10 cellular contexts compared by ENCODE assay signal in the genomic region with DNA sequence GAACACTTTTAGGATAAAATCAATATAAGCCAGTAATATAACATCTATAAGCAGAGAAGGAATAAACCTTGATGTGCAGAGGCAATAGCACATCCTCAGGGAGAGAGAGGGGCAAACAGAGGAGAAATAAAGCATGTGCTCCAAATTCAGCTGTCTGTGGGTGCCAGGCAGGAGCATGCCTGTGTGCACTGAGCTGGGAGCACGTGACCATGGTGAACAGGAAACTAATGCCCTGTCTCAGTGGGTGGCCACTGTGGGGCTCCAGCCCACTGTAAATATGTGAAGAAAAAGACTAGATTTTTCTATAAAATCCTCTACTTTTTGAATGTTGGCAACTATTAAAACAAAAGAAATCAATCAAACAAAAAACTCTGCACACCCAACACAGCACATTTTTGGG. TPM values are rescaled to one million over a fixed set of nuclear protein-coding genes. Genes with fewer than 3 reads are reported as not detected.
A peak's percentile ranks its signal among the peaks of the same experiment; 100 is the strongest.
DNase-seq lines count a peak whose midpoint lies in the region; ATAC-seq and TF ChIP-seq lines count a peak whose summit lies in the region.
"Had no signal": no experiment of that assay in that cellular context is flagged by ENCODE, and none has a peak within 500 bp of the region (broad histone marks: within the 10 kb centered on the region; RNA-seq: fewer than 3 reads in every experiment).

No MANE protein-coding gene starts in this region.

- TF ChIP-seq CTCF in Loucy (conservative IDR thresholded peaks at IDR 0.05; ENCODE audit: low read length) (peak; percentile 27; the same call in 1 of the 2 replicates), left lung (IDR thresholded peaks at IDR 0.05) (no peak), osteocyte (IDR thresholded peaks at IDR 0.05) (no peak), transverse colon (IDR thresholded peaks at IDR 0.05) (no peak)

- H3K27ac Mint-ChIP-seq in CD4-positive, CD25-positive, alpha-beta regulatory T cell, result peak overlapping the region; percentile 72 to 95 (median 90)
- H3K27ac Mint-ChIP-seq in activated T-cell treated with anti-CD3 and anti-CD28 coated beads, Interleukin-2, amount 50 U/mL, for 72 hours, result peak overlapping the region; percentile 95
- H3K27ac Mint-ChIP-seq in osteocyte (ENCODE audit: unreplicated experiment), result no peak overlapping the region

- intact Hi-C loops in left lung (cut with DNase I) (no loop called here), transverse colon (cut with DNase I; ENCODE audit: low total_unique reads) (no loop called here)

- peaks cover 4% of the 10 kb centered on the region for H4K20me1 ChIP-seq in Loucy (ENCODE audit: insufficient read depth, low read length, poor library complexity, severe bottlenecking)

- 35% methylated on average over 1 of the region's 1 CpG; no CpG with 5 or more reads in 1 of the 2 donors for WGBS in transverse colon (ENCODE audit: low coverage in 1 of 2), 2 donors

- peak overlapping the region; percentile 63 for H3K4me2 ChIP-seq in Loucy (ENCODE audit: low read depth, low read length, poor library complexity, severe bottlenecking)

- no peaks in the 10 kb centered on the region for H3K27me3 ChIP-seq in CD4-positive, CD25-positive, alpha-beta regulatory T cell (ENCODE audit: control insufficient read depth, insufficient read depth, low read length)
- H3K27me3 ChIP-seq in Loucy (ENCODE audit: insufficient read depth, low read length, poor library complexity, severe bottlenecking) (no peaks in the 10 kb centered on the region), left lung (no peaks in the 10 kb centered on the region), transverse colon (no peaks in the 10 kb centered on the region)

- in situ Hi-C loops in transverse colon (cut with MboI; ENCODE audit: low pct_ligation_motif_present in 1 of 4, low pct_unique_long_range_greater_than_20kb in 1 of 4, low sequenced_read_pairs in 3 of 4), result no loop called here

- H3K4me3 Mint-ChIP-seq in CD4-positive, CD25-positive, alpha-beta regulatory T cell, result peak overlapping the region; percentile 60 to 85 (median 75)
- H3K4me3 Mint-ChIP-seq in activated T-cell treated with anti-CD3 and anti-CD28 coated beads, Interleukin-2, amount 50 U/mL, for 72 hours, result peak overlapping the region; percentile 77 to 93
- no peak overlapping the region for H3K4me3 Mint-ChIP-seq in osteocyte (ENCODE audit: unreplicated experiment)

- H3K36me3 Mint-ChIP-seq in CD4-positive, CD25-positive, alpha-beta regulatory T cell, result peaks cover 50% of the 10 kb centered on the region
- H3K36me3 Mint-ChIP-seq in activated T-cell treated with anti-CD3 and anti-CD28 coated beads, Interleukin-2, amount 50 U/mL, for 72 hours (ENCODE audit: insufficient read depth in 2 of 2), result peaks cover 2 to 16% of the 10 kb centered on the region in 2 donors
- H3K36me3 Mint-ChIP-seq in osteocyte (ENCODE audit: unreplicated experiment), result no peaks in the 10 kb centered on the region

- H3K79me2 ChIP-seq in Loucy (ENCODE audit: insufficient read depth, low read length), result peaks cover 100% of the 10 kb centered on the region

- peaks cover 34% of the 10 kb centered on the region for H3K36me3 ChIP-seq in CD4-positive, CD25-positive, alpha-beta regulatory T cell (ENCODE audit: control insufficient read depth, insufficient read depth, low read length)
- peaks cover 10% of the 10 kb centered on the region; the same call in 1 of the 2 replicates for H3K36me3 ChIP-seq in Loucy (ENCODE audit: insufficient read depth, low read length)
- H3K36me3 ChIP-seq in left lung, result no peaks in the 10 kb centered on the region
- H3K36me3 ChIP-seq in transverse colon, result no peaks in the 10 kb centered on the region
- H3K36me3 ChIP-seq: WERI-Rb-1 had no signal

- ATAC-seq in CD4-positive, CD25-positive, alpha-beta regulatory T cell (ENCODE audit: low read depth in 2 of 2), result peak; percentile 68 to 69
- ATAC-seq in activated T-cell treated with anti-CD3 and anti-CD28 coated beads, Interleukin-2, amount 50 U/mL, for 72 hours (replicated peaks in 1 of 2), result peak; percentile 36 to 49
- peak; percentile 47 for ATAC-seq in left lung
- ATAC-seq: right cardiac atrium had no signal

- peak overlapping the region; percentile 41 for H3K4me3 ChIP-seq in CD4-positive, CD25-positive, alpha-beta regulatory T cell (ENCODE audit: low read depth, low read length)
- H3K4me3 ChIP-seq in Loucy (ENCODE audit: low read length, poor library complexity, severe bottlenecking) (peak overlapping the region; percentile 50), left lung (no peak overlapping the region), transverse colon (no peak overlapping the region)

- H3K27me3 Mint-ChIP-seq in CD4-positive, CD25-positive, alpha-beta regulatory T cell, result no peaks in the 10 kb centered on the region
- H3K27me3 Mint-ChIP-seq in activated T-cell treated with anti-CD3 and anti-CD28 coated beads, Interleukin-2, amount 50 U/mL, for 72 hours (ENCODE audit: low read depth), result no peaks in the 10 kb centered on the region
- peaks cover 7% of the 10 kb centered on the region for H3K27me3 Mint-ChIP-seq in osteocyte (ENCODE audit: unreplicated experiment)

- H3K9me3 Mint-ChIP-seq in CD4-positive, CD25-positive, alpha-beta regulatory T cell, result no peaks in the 10 kb centered on the region
- peaks cover 3 to 5% of the 10 kb centered on the region in 2 donors for H3K9me3 Mint-ChIP-seq in activated T-cell treated with anti-CD3 and anti-CD28 coated beads, Interleukin-2, amount 50 U/mL, for 72 hours
- H3K9me3 Mint-ChIP-seq in osteocyte (ENCODE audit: unreplicated experiment), result no peaks in the 10 kb centered on the region

- H3K4me1 Mint-ChIP-seq in CD4-positive, CD25-positive, alpha-beta regulatory T cell, result peaks cover 66 to 95% (median 80%) of the 10 kb centered on the region in 4 donors
- H3K4me1 Mint-ChIP-seq in activated T-cell treated with anti-CD3 and anti-CD28 coated beads, Interleukin-2, amount 50 U/mL, for 72 hours (ENCODE audit: low read depth), result peaks cover 94% of the 10 kb centered on the region
- peaks cover 8% of the 10 kb centered on the region for H3K4me1 Mint-ChIP-seq in osteocyte (ENCODE audit: unreplicated experiment)

- peak in 2 of 3 donors; percentile 37 to 61 for DNase-seq in CD4-positive, CD25-positive, alpha-beta regulatory T cell
- DNase-seq in activated T-cell treated with anti-CD3 and anti-CD28 coated beads, Interleukin-2, amount 50 U/mL, for 72 hours, result peak in 1 of 2 donors; percentile 52
- DNase-seq in left lung (peak; percentile 40 to 74), DMS53 (lab: John Stamatoyannopoulos, UW) (no peak), osteocyte (ENCODE audit: extremely low spot score, unreplicated experiment) (no peak), transverse colon (no peak), RPMI8226 (no peak)
- DNase-seq: WERI-Rb-1 had no signal

- H2AFZ ChIP-seq in Loucy (ENCODE audit: low read length), result no peak overlapping the region

- H3K27ac ChIP-seq in CD4-positive, CD25-positive, alpha-beta regulatory T cell (ENCODE audit: insufficient read depth, low read length, poor library complexity, severe bottlenecking), result peak overlapping the region; percentile 81
- H3K27ac ChIP-seq in left lung, result no peak overlapping the region
- no peak overlapping the region for H3K27ac ChIP-seq in transverse colon
- H3K27ac ChIP-seq: WERI-Rb-1 had no signal

- H3F3A ChIP-seq in Loucy (ENCODE audit: low read depth), result peaks cover 3% of the 10 kb centered on the region; the same call in 1 of the 2 replicates

- no peaks in the 10 kb centered on the region for H3K9me2 ChIP-seq in Loucy (replicated peaks; ENCODE audit: low read depth, low read length)

- H3K4me1 ChIP-seq in CD4-positive, CD25-positive, alpha-beta regulatory T cell (ENCODE audit: control insufficient read depth, insufficient read depth, low read length, poor library complexity, severe bottlenecking), result peaks cover 93% of the 10 kb centered on the region
- H3K4me1 ChIP-seq in Loucy (ENCODE audit: insufficient read depth, low read length, poor library complexity, severe bottlenecking), result peaks cover 80% of the 10 kb centered on the region
- peaks cover 0 to 30% of the 10 kb centered on the region in 2 donors for H3K4me1 ChIP-seq in left lung
- no peaks in the 10 kb centered on the region for H3K4me1 ChIP-seq in transverse colon

- no peak for TF ChIP-seq EP300 in transverse colon (IDR thresholded peaks at IDR 0.05; ENCODE audit: low read depth)

- TF ChIP-seq POLR2A in transverse colon (IDR thresholded peaks at IDR 0.05), result no peak

- peak overlapping the region; percentile 57 for H3K9ac ChIP-seq in Loucy (ENCODE audit: low read depth, low read length, poor library complexity, severe bottlenecking)

- H3K9me3 ChIP-seq in CD4-positive, CD25-positive, alpha-beta regulatory T cell (ENCODE audit: control insufficient read depth in 2 of 2, low read length in 2 of 2), result no peaks in the 10 kb centered on the region
- H3K9me3 ChIP-seq in Loucy (ENCODE audit: insufficient read depth, low read depth, low read length), result no peaks in the 10 kb centered on the region
- H3K9me3 ChIP-seq in left lung, result no peaks in the 10 kb centered on the region
- no peaks in the 10 kb centered on the region for H3K9me3 ChIP-seq in transverse colon

RNA-seq across cellular contexts. Expression of a gene that starts 55.3 kb away (rescaled TPM):
- total RNA-seq in CD4-positive, CD25-positive, alpha-beta regulatory T cell, result 639 TPM
- polyA plus RNA-seq in CD4-positive, CD25-positive, alpha-beta regulatory T cell, result 100 to 1,000 TPM; 197 to 254 (median 226) TPM
- total RNA-seq in activated T-cell treated with anti-CD3 and anti-CD28 coated beads, Interleukin-2, amount 50 U/mL, for 72 hours, result 100 to 1,000 TPM; 127 to 131 TPM
- 10 to 100 TPM; 24.4 to 93.7 TPM for total RNA-seq in left lung
- not detected in 2 replicates for total RNA-seq in osteocyte
- total RNA-seq in transverse colon, result 10 to 100 TPM in 2 of 4 donors, 1 to 10 TPM in 2; 6.4 to 38.5 (median 17.5) TPM

Comparison
In these comparisons a context has a peak if more than half of its experiments do, and no peak if none do; other contexts are left out.
1. DNase-seq: peak in CD4-positive, CD25-positive, alpha-beta regulatory T cell (2 of 3) and left lung (2 of 2); none in DMS53 (single experiment), osteocyte (single experiment), transverse colon (single experiment) and RPMI8226 (single experiment).
2. H3K4me3 ChIP-seq: peak in CD4-positive, CD25-positive, alpha-beta regulatory T cell (single experiment) and Loucy (single experiment); none in left lung (0 of 2) and transverse colon (0 of 4).
3. Peak in every context shown above with its lines, with median percentiles within 50 percentile points of each other: ATAC-seq.